Comparison of ENCODE assay signal across 29 cellular contexts in the genomic region with DNA sequence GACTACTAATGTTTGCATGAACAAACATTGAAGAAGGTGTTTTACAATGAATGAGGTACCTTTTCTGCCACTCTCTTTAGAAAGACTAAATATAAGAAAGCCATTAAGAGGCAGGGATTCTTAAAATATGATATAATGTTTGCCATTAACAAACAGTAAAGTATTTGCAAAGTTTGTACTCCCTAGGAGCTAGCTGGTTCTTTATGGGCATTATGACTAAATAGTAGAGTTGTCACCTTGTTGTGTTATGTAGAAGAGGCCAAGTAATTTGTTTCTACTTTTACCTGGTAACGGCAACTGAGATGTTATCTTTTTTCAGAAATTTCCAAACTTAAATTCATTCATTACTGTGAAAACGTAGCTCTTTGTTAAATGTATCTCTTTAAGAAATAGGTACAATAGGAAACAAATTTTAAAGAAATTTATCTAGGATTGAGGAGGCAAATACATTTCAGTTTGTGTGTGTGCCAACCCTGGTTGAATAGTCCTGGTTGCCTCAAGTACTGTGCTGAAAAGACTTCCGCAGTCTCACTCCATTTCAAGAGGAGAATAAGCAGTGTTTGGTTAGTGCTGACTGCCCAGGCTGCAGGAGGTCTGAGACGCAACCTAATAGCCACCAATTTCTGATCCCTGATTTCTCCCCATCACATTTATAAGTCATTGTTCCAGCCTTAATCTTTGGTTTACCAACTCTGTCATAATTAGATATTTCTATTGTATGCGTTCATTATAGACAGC.
"Had no signal": no experiment of that assay in that cellular context is flagged by ENCODE, and none has a peak within 500 bp of the region (broad histone marks: within the 10 kb centered on the region; RNA-seq: fewer than 3 reads in every experiment).

No MANE protein-coding gene starts in this region.

- DNase-seq: hippocampal formation; kidney glomerular epithelial cell; left cardiac atrium; naive thymus-derived CD8-positive, alpha-beta T cell; nucleus accumbens; pancreas; posterior cingulate gyrus; retina; right cardiac atrium; stimulated activated CD4-positive, alpha-beta T cell treated with anti-CD3 and anti-CD28 coated beads, Interleukin-12 subunit alpha, Interleukin-12 subunit beta, amount 100 ng/mL, for 4 hours; stimulated activated CD4-positive, alpha-beta T cell treated with anti-CD3 and anti-CD28 coated beads, Interleukin-15, amount 100 ng/mL, for 24 hours; stimulated activated CD4-positive, alpha-beta T cell treated with anti-CD3 and anti-CD28 coated beads, Interleukin-2, amount 100 ng/mL, for 24 hours; stimulated activated CD4-positive, alpha-beta T cell treated with anti-CD3 and anti-CD28 coated beads, Interleukin-4, amount 100 ng/mL, for 1 hour; stimulated activated naive CD4-positive, alpha-beta T cell had no signal

- FAIRE-seq: keratinocyte, pancreas had no signal

- H3K9me3 Mint-ChIP-seq: memory B cell; neural crest cell; stimulated activated effector memory CD8-positive, alpha-beta T cell treated with anti-CD3 and anti-CD28 coated beads, Interleukin-12 subunit alpha, Interleukin-12 subunit beta, amount 100 ng/mL, for 72 hours; stimulated activated naive CD8-positive, alpha-beta T cell treated with anti-CD3 and anti-CD28 coated beads, Interleukin-15, Interleukin-2, amounts not matched to agents 100 ng/mL and 50 ng/mL, for 24 hours; type B pancreatic cell had no signal

- H3K36me3 Mint-ChIP-seq: memory B cell; naive thymus-derived CD8-positive, alpha-beta T cell; stimulated activated effector memory CD8-positive, alpha-beta T cell treated with anti-CD3 and anti-CD28 coated beads, Interleukin-12 subunit alpha, Interleukin-12 subunit beta, amount 100 ng/mL, for 72 hours; type B pancreatic cell had no signal

- H3K27ac Mint-ChIP-seq: memory B cell; naive thymus-derived CD8-positive, alpha-beta T cell; nephron; stimulated activated effector memory CD8-positive, alpha-beta T cell treated with anti-CD3 and anti-CD28 coated beads, Interleukin-12 subunit alpha, Interleukin-12 subunit beta, amount 100 ng/mL, for 72 hours; stimulated activated naive CD8-positive, alpha-beta T cell treated with anti-CD3 and anti-CD28 coated beads, Interleukin-15, Interleukin-2, amounts not matched to agents 100 ng/mL and 50 ng/mL, for 24 hours; type B pancreatic cell had no signal

- H3K4me1 Mint-ChIP-seq: naive thymus-derived CD8-positive, alpha-beta T cell; nephron; neural crest cell; stimulated activated effector memory CD8-positive, alpha-beta T cell treated with anti-CD3 and anti-CD28 coated beads, Interleukin-12 subunit alpha, Interleukin-12 subunit beta, amount 100 ng/mL, for 72 hours had no signal

- H3K4me1 ChIP-seq: pancreas, prostate gland, suprapubic skin, tibial nerve, vagina had no signal

- H3K27ac ChIP-seq: pancreas, prostate gland, skin epidermis, suprapubic skin, thoracic aorta, tibial nerve, vagina had no signal

- H3K4me3 Mint-ChIP-seq: memory B cell; naive thymus-derived CD8-positive, alpha-beta T cell; nephron; neural crest cell; stimulated activated effector memory CD8-positive, alpha-beta T cell treated with anti-CD3 and anti-CD28 coated beads, Interleukin-12 subunit alpha, Interleukin-12 subunit beta, amount 100 ng/mL, for 72 hours; stimulated activated naive CD8-positive, alpha-beta T cell treated with anti-CD3 and anti-CD28 coated beads, Interleukin-15, Interleukin-2, amounts not matched to agents 100 ng/mL and 50 ng/mL, for 24 hours; type B pancreatic cell had no signal

- H3K27me3 Mint-ChIP-seq: type B pancreatic cell had no signal

- H3K36me3 ChIP-seq: pancreas, prostate gland, suprapubic skin, thoracic aorta, tibial nerve, vagina had no signal

- H3K9me3 ChIP-seq: pancreas, prostate gland, suprapubic skin, thoracic aorta, tibial nerve, vagina had no signal

- H3K27me3 ChIP-seq: pancreas, suprapubic skin, tibial nerve, vagina had no signal

- ATAC-seq: left cardiac atrium; left lobe of liver; naive thymus-derived CD8-positive, alpha-beta T cell; pancreas; right cardiac atrium; sciatic nerve; stimulated activated effector memory CD8-positive, alpha-beta T cell treated with anti-CD3 and anti-CD28 coated beads, Interleukin-12 subunit alpha, Interleukin-12 subunit beta, amount 100 ng/mL, for 72 hours had no signal

- H3K4me3 ChIP-seq: pancreas, prostate gland, skin epidermis, suprapubic skin, thoracic aorta, tibial nerve, vagina had no signal
